9 cellular contexts compared by ENCODE assay signal in genomic region chr2:238596571-238597551, GRCh38.
DNase-seq lines count a peak whose midpoint lies in the region; ATAC-seq and TF ChIP-seq lines count a peak whose summit lies in the region.
"Had no signal": no experiment of that assay in that cellular context is flagged by ENCODE, and none has a peak within 500 bp of the region (broad histone marks: within the 10 kb centered on the region; RNA-seq: fewer than 3 reads in every experiment).

No MANE protein-coding gene starts in this region.

- H3K27ac ChIP-seq in VCaP = peak overlapping the region; percentile 66
- peak overlapping the region in 11 of 12 donors; percentile 31 to 87 (median 76) for H3K27ac ChIP-seq in heart left ventricle
- no peak overlapping the region for H3K27ac ChIP-seq in endodermal cell (ENCODE audit: low read depth, low read length)
- H3K27ac ChIP-seq: HL-60 had no signal

- H3K27me3 ChIP-seq in heart left ventricle (no peaks in the 10 kb centered on the region), endodermal cell (ENCODE audit: control insufficient read depth, insufficient read depth, low read length, poor library complexity, severe bottlenecking) (no peaks in the 10 kb centered on the region)

- no peak overlapping the region for H3K27ac Mint-ChIP-seq in T-helper 17 cell
- no peak overlapping the region for H3K27ac Mint-ChIP-seq in endodermal cell

- no peak for TF ChIP-seq POLR2A in heart left ventricle (IDR thresholded peaks at IDR 0.05)

- H3K4me3 ChIP-seq in heart left ventricle (no peak overlapping the region), retinal pigment epithelial cell (ENCODE audit: low read length) (no peak overlapping the region), endodermal cell (ENCODE audit: low read length) (no peak overlapping the region)

- H3K4me3 Mint-ChIP-seq in T-helper 17 cell (no peak overlapping the region), endodermal cell (no peak overlapping the region)

- H3K9me3 ChIP-seq in heart left ventricle = no peaks in the 10 kb centered on the region
- no peaks in the 10 kb centered on the region for H3K9me3 ChIP-seq in T-helper 17 cell (ENCODE audit: control insufficient read depth, low read length, poor library complexity, severe bottlenecking)
- no peaks in the 10 kb centered on the region for H3K9me3 ChIP-seq in endodermal cell (ENCODE audit: control insufficient read depth, low read length)

- no peak overlapping the region for H3K9ac ChIP-seq in endodermal cell (ENCODE audit: extremely low read depth, low read length, poor library complexity, severe bottlenecking)

- H3K36me3 ChIP-seq in heart left ventricle (no peaks in the 10 kb centered on the region), endodermal cell (ENCODE audit: control insufficient read depth, insufficient read depth, low read length) (no peaks in the 10 kb centered on the region)

- TF ChIP-seq CTCF in VCaP (conservative IDR thresholded peaks at IDR 0.05) (no peak), heart left ventricle (IDR thresholded peaks at IDR 0.05) (no peak), retinal pigment epithelial cell (conservative IDR thresholded peaks at IDR 0.05; ENCODE audit: low read depth, low read length) (no peak), endodermal cell (conservative IDR thresholded peaks at IDR 0.05) (no peak)

- no peaks in the 10 kb centered on the region for H3K9me3 Mint-ChIP-seq in endodermal cell

- peaks cover 5% of the 10 kb centered on the region for H3K36me3 Mint-ChIP-seq in T-helper 17 cell (ENCODE audit: low read depth)
- H3K36me3 Mint-ChIP-seq in endodermal cell (ENCODE audit: low read depth) = no peaks in the 10 kb centered on the region

- ATAC-seq in heart left ventricle = peak; percentile 88 to 97 (median 94)
- no peak for ATAC-seq in T-helper 17 cell

- intact Hi-C loops in heart left ventricle (cut with DNase I) = no loop called here

- peak; percentile 91 for DNase-seq in ELR (ENCODE audit: low read depth)
- DNase-seq in heart left ventricle = peak in 4 of 5 donors; percentile 41 to 84 (median 66)
- DNase-seq in retinal pigment epithelial cell (ENCODE audit: low read depth) = peak; percentile 59
- no peak for DNase-seq in activated CD8-positive, alpha-beta memory T cell treated with anti-CD3 and anti-CD28 coated beads for 24 hours
- DNase-seq in T-helper 17 cell = no peak
- no peak for DNase-seq in middle frontal gyrus (ENCODE audit: extremely low spot score, low spot score)
- DNase-seq in endodermal cell = no peak

- peaks cover 0 to 25% (median 11%) of the 10 kb centered on the region in 12 donors for H3K4me1 ChIP-seq in heart left ventricle
- H3K4me1 ChIP-seq in endodermal cell (ENCODE audit: control insufficient read depth, insufficient read depth, low read length) = no peaks in the 10 kb centered on the region

- WGBS in heart left ventricle, 4 donors = 50% methylated on average over 24 of the region's 24 CpGs
- 83 to 87% methylated on average over 16 to 24 of the region's 24 CpGs for WGBS in endodermal cell (ENCODE audit: insufficient coverage in 1 of 2, insufficient read length in 1 of 2), 2 experiments

- peaks cover 47% of the 10 kb centered on the region for H3K27me3 Mint-ChIP-seq in T-helper 17 cell
- H3K27me3 Mint-ChIP-seq in endodermal cell (ENCODE audit: insufficient read depth) = peaks cover 1% of the 10 kb centered on the region

- H3K4me1 Mint-ChIP-seq in T-helper 17 cell (peaks cover 4% of the 10 kb centered on the region), endodermal cell (no peaks in the 10 kb centered on the region)

Comparison
In these comparisons a context has a peak if more than half of its experiments do, and no peak if none do; other contexts are left out.
1. DNase-seq: peak in ELR (single experiment), heart left ventricle (4 of 5) and retinal pigment epithelial cell (single experiment); none in activated CD8-positive, alpha-beta memory T cell treated with anti-CD3 and anti-CD28 coated beads for 24 hours (single experiment), T-helper 17 cell (0 of 3), middle frontal gyrus (single experiment) and endodermal cell (single experiment).